22 cellular contexts compared by ENCODE assay signal in the genomic region with DNA sequence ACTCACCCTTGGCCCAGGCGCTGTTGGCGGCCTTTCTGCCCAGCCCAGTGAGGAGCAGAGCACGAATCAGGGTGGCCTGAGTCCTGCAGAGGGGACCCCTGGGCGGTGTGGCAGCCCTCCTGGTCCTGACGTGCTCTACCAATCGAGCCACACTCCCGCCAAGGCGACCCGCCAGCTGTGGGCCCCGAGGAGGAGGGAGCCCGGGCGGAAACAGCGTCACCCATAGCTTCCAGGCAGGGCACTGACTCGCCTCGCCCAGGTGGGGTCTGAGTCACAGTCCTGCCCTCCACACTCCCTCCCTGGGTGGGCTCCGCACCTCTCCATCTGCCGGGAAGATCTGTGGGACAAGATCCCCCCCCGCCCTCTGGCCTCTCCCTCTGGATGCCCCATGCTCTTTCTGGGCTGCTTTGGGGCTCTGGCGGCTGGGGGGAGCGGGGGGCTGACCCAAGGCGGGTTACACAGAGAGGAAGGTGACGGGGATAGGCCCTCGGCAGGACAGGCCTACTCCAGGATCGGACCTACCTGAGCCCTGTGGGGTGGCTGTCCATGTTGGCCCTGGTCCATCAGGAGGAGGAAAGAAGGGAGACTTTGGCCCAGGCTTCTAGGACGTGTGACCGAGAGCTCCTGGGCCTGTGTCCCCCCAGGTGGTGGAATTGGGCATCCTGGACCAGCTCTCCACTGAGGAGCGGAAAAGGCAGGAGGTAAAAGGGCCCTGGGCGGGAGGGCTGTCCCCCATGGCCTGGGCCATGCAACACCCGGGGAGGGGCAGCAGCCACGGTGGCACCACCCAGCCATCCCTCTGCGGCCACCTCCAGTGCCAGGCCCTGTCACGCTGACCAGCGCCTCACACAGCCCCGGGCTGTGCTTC. TPM values are rescaled to one million over a fixed set of nuclear protein-coding genes. Genes with fewer than 3 reads are reported as not detected.
DNase-seq lines count a peak whose midpoint lies in the region; ATAC-seq, FAIRE-seq and TF ChIP-seq lines count a peak whose summit lies in the region.
"Had no signal": no experiment of that assay in that cellular context is flagged by ENCODE, and none has a peak within 500 bp of the region (broad histone marks: within the 10 kb centered on the region; RNA-seq: fewer than 3 reads in every experiment).

No MANE protein-coding gene starts in this region.

- DNase-seq in CD14-positive monocyte (ENCODE audit: low spot score) (peak; percentile 44), bronchial epithelial cell (ENCODE audit: low read depth) (peak; percentile 55), kidney (peak; percentile 63), posterior vena cava (ENCODE audit: low spot score) (peak; percentile 78), DMS53 (lab: John Stamatoyannopoulos, UW) (no peak), NCI-H2196 (lab: John Stamatoyannopoulos, UW; ENCODE audit: unreplicated experiment) (no peak), mesenteric fat pad (ENCODE audit: low spot score) (no peak)
- no peak for DNase-seq in activated naive CD4-positive, alpha-beta T cell treated with anti-CD3 and anti-CD28 coated beads, Interleukin-2, amount 50 U/mL, for 72 hours (ENCODE audit: low spot score in 2 of 2)
- DNase-seq: NCI-H1048; NCI-H1930; NCI-H345; NCI-H774; nucleus accumbens; retina; stimulated activated CD4-positive, alpha-beta T cell treated with anti-CD3 and anti-CD28 coated beads, Interleukin-12 subunit alpha, Interleukin-12 subunit beta, amount 100 ng/mL, for 4 hours had no signal

- TF ChIP-seq CTCF in CD14-positive monocyte (IDR thresholded peaks at IDR 0.05) (no peak), bronchial epithelial cell (IDR thresholded peaks at IDR 0.05; ENCODE audit: insufficient read depth, low read length, severe bottlenecking) (no peak), kidney (IDR thresholded peaks at IDR 0.05; ENCODE audit: borderline replicate concordance, extremely low read depth, insufficient read depth) (no peak)

- no peak overlapping the region for H3K27ac ChIP-seq in kidney (ENCODE audit: low read depth in 2 of 2, low read length in 2 of 2)
- H3K27ac ChIP-seq: epithelial cell of prostate, hepatocyte, thyroid gland had no signal

- H3K36me3 ChIP-seq in bronchial epithelial cell (ENCODE audit: control insufficient read depth, insufficient read depth, low read length) (peaks cover 3% of the 10 kb centered on the region), kidney (ENCODE audit: control insufficient read depth in 1 of 2, insufficient read depth in 2 of 2, low read length in 2 of 2) (peaks cover 0 to 14% of the 10 kb centered on the region in 2 donors)

- no peaks in the 10 kb centered on the region for H3K36me3 Mint-ChIP-seq in CD14-positive monocyte
- H3K36me3 Mint-ChIP-seq in activated naive CD4-positive, alpha-beta T cell treated with anti-CD3 and anti-CD28 coated beads, Interleukin-2, amount 50 U/mL, for 72 hours = no peaks in the 10 kb centered on the region

- peaks cover 2 to 5% (median 4%) of the 10 kb centered on the region in 3 donors for H3K27me3 Mint-ChIP-seq in CD14-positive monocyte (ENCODE audit: low read depth in 3 of 3)
- H3K27me3 Mint-ChIP-seq: CD4-positive, alpha-beta T cell; stimulated activated naive CD8-positive, alpha-beta T cell treated with anti-CD3 and anti-CD28 coated beads, Interleukin-15, Interleukin-2, amounts not matched to agents 100 ng/mL and 50 ng/mL, for 24 hours had no signal

- peaks cover 0 to 1% (median 0%) of the 10 kb centered on the region in 7 donors for H3K9me3 Mint-ChIP-seq in CD14-positive monocyte
- no peaks in the 10 kb centered on the region for H3K9me3 Mint-ChIP-seq in activated naive CD4-positive, alpha-beta T cell treated with anti-CD3 and anti-CD28 coated beads, Interleukin-2, amount 50 U/mL, for 72 hours
- H3K9me3 Mint-ChIP-seq: activated T-helper 2 cell treated with anti-CD3 and anti-CD28 coated beads, Interferon-gamma antibody, Interleukin-2, Interleukin-4, amounts not matched to agents 10 μg/mL and 5 μg/mL and 100 μg/mL, durations not matched to agents 14 hours and 24 hours and 36 hours; CD4-positive, alpha-beta T cell; stimulated activated naive CD8-positive, alpha-beta T cell treated with anti-CD3 and anti-CD28 coated beads, Interleukin-15, Interleukin-2, amounts not matched to agents 100 ng/mL and 50 ng/mL, for 24 hours had no signal

- H3K4me1 Mint-ChIP-seq in CD14-positive monocyte = no peaks in the 10 kb centered on the region

- no peaks in the 10 kb centered on the region for H3K9me3 ChIP-seq in kidney (ENCODE audit: control insufficient read depth in 1 of 2, low read length in 2 of 2)
- H3K9me3 ChIP-seq: thyroid gland had no signal

- H3K4me3 ChIP-seq in bronchial epithelial cell (ENCODE audit: low read depth, low read length) = no peak overlapping the region
- H3K4me3 ChIP-seq in kidney (ENCODE audit: low read length in 2 of 2) = no peak overlapping the region
- H3K4me3 ChIP-seq: hepatocyte, thyroid gland had no signal

- H3K4me1 ChIP-seq in kidney (ENCODE audit: control insufficient read depth in 1 of 2, insufficient read depth in 1 of 2, low read depth in 1 of 2, low read length in 2 of 2) = peaks cover 0 to 2% of the 10 kb centered on the region in 2 donors
- H3K4me1 ChIP-seq: thyroid gland had no signal

- ATAC-seq in activated naive CD4-positive, alpha-beta T cell treated with anti-CD3 and anti-CD28 coated beads, Interleukin-2, amount 50 U/mL, for 72 hours = no peak

- FAIRE-seq in bronchial epithelial cell (lab: Jason Lieb, UNC) (no peak), kidney (lab: Jason Lieb, UNC) (no peak)

- no peak overlapping the region for H3K4me3 Mint-ChIP-seq in CD14-positive monocyte
- H3K4me3 Mint-ChIP-seq: CD4-positive, alpha-beta T cell; stimulated activated naive CD8-positive, alpha-beta T cell treated with anti-CD3 and anti-CD28 coated beads, Interleukin-15, Interleukin-2, amounts not matched to agents 100 ng/mL and 50 ng/mL, for 24 hours had no signal

- H3K9ac ChIP-seq in kidney (ENCODE audit: low read length in 2 of 2) = no peak overlapping the region

- no peaks in the 10 kb centered on the region for H3K27me3 ChIP-seq in bronchial epithelial cell (ENCODE audit: control insufficient read depth, insufficient read depth, low read length)
- H3K27me3 ChIP-seq: hepatocyte, thyroid gland had no signal

- no peak overlapping the region for H3K27ac Mint-ChIP-seq in CD14-positive monocyte
- no peak overlapping the region for H3K27ac Mint-ChIP-seq in activated naive CD4-positive, alpha-beta T cell treated with anti-CD3 and anti-CD28 coated beads, Interleukin-2, amount 50 U/mL, for 72 hours
- H3K27ac Mint-ChIP-seq: activated T-helper 2 cell treated with anti-CD3 and anti-CD28 coated beads, Interferon-gamma antibody, Interleukin-2, Interleukin-4, amounts not matched to agents 10 μg/mL and 5 μg/mL and 100 μg/mL, durations not matched to agents 14 hours and 24 hours and 36 hours; CD4-positive, alpha-beta T cell; stimulated activated naive CD8-positive, alpha-beta T cell treated with anti-CD3 and anti-CD28 coated beads, Interleukin-15, Interleukin-2, amounts not matched to agents 100 ng/mL and 50 ng/mL, for 24 hours had no signal

- intact Hi-C loops in CD14-positive monocyte (cut with micrococcal nuclease) (no loop called here), kidney (cut with DNase I) (no loop called here), posterior vena cava (cut with DNase I) (no loop called here)

RNA-seq across cellular contexts. Expression of a gene that starts 14.0 kb away (rescaled TPM):
- not detected for polyA plus RNA-seq in CD14-positive monocyte
- 14.5 and 21.6 TPM in 2 replicates for total RNA-seq in bronchial epithelial cell
- 39.3 TPM for total RNA-seq in kidney
- polyA plus RNA-seq in kidney (ENCODE audit: insufficient read depth, low read depth, low replicate concordance) = 15.5 TPM
- total RNA-seq in posterior vena cava = under 1 TPM; 0.29 to 0.32 TPM
- total RNA-seq in mesenteric fat pad = 1.6 TPM
- total RNA-seq in activated naive CD4-positive, alpha-beta T cell treated with anti-CD3 and anti-CD28 coated beads, Interleukin-2, amount 50 U/mL, for 72 hours = under 1 TPM in 1 of 2 donors, not detected in 1; 0.46 TPM
- total RNA-seq: activated T-helper 2 cell treated with anti-CD3 and anti-CD28 coated beads, Interferon-gamma antibody, Interleukin-2, Interleukin-4, amounts not matched to agents 10 μg/mL and 5 μg/mL and 100 μg/mL, durations not matched to agents 14 hours and 24 hours and 36 hours; myocyte had no signal

Comparison
In these comparisons a context has a peak if more than half of its experiments do, and no peak if none do; other contexts are left out.
1. DNase-seq: peak in CD14-positive monocyte (single experiment), bronchial epithelial cell (single experiment), kidney (single experiment) and posterior vena cava (single experiment); none in DMS53 (single experiment), NCI-H2196 (single experiment), mesenteric fat pad (single experiment) and activated naive CD4-positive, alpha-beta T cell treated with anti-CD3 and anti-CD28 coated beads, Interleukin-2, amount 50 U/mL, for 72 hours (0 of 2).